20 cellular contexts compared by ENCODE assay signal in the genomic region with DNA sequence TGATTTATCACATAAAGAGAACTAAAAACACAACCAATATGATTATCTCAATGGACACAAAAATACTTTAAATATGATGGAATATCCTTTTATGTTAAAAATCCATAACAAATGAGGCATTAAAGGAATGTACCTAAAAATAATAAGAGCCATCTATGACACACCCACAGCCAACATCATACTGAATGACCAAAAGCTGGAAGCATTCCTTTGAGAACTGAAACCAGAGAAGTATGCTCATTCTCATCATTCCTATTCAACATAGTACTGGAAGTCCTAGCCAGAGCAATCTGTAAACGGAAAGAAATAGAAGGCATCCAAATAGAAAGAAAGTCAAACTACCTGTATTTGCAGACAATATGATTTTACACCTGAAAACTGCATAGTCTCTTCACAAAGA.
DNase-seq lines count a peak whose midpoint lies in the region; ATAC-seq, FAIRE-seq and TF ChIP-seq lines count a peak whose summit lies in the region.
"Had no signal": no experiment of that assay in that cellular context is flagged by ENCODE, and none has a peak within 500 bp of the region (broad histone marks: within the 10 kb centered on the region; RNA-seq: fewer than 3 reads in every experiment).

No MANE protein-coding gene starts in this region.

- H3K4me2 ChIP-seq in IMR-90 (ENCODE audit: low read depth, low read length) = no peak overlapping the region; the same call in 1 of the 2 replicates

- peak overlapping the region; percentile 59; the same call in 1 of the 2 replicates for H4K5ac ChIP-seq in IMR-90 (ENCODE audit: low read depth, low read length)

- H2BK15ac ChIP-seq in IMR-90 (ENCODE audit: low read depth, low read length) = no peak overlapping the region

- peak overlapping the region; percentile 75; the same call in 1 of the 2 replicates for H3K18ac ChIP-seq in IMR-90 (ENCODE audit: low read depth, low read length)

- H3K27me3 ChIP-seq in IMR-90 (ENCODE audit: control insufficient read depth, insufficient read depth, low read length) = no peaks in the 10 kb centered on the region

- H3K4ac ChIP-seq in IMR-90 (ENCODE audit: low read depth, low read length) = peak overlapping the region; percentile 47; the same call in 1 of the 2 replicates

- no peak overlapping the region for H3K56ac ChIP-seq in IMR-90 (ENCODE audit: extremely low read depth, insufficient read depth, low read length)

- peak overlapping the region; percentile 90; the same call in 1 of the 2 replicates for H2BK20ac ChIP-seq in IMR-90 (ENCODE audit: low read depth, low read length)

- H3K36me3 ChIP-seq in IMR-90 (ENCODE audit: control insufficient read depth, insufficient read depth, low read length) = no peaks in the 10 kb centered on the region

- no peak overlapping the region for H2AK9ac ChIP-seq in IMR-90 (replicated peaks; ENCODE audit: low read depth, low read length, poor library complexity)

- H3K9me1 ChIP-seq in IMR-90 (ENCODE audit: insufficient read depth, low read length) = no peaks in the 10 kb centered on the region

- in situ Hi-C loops in IMR-90 (cut with MboI; ENCODE audit: low sequenced_read_pairs) = no loop called here

- no peak for TF ChIP-seq CTCF in IMR-90 (conservative IDR thresholded peaks at IDR 0.05; ENCODE audit: low read depth, low read length)
- TF ChIP-seq CTCF in choroid plexus epithelial cell (conservative IDR thresholded peaks at IDR 0.05; ENCODE audit: low read depth, low read length) = no peak

- no peak overlapping the region for H2AFZ ChIP-seq in IMR-90 (replicated peaks; ENCODE audit: low read length, poor library complexity)

- H2BK5ac ChIP-seq in IMR-90 (ENCODE audit: low read depth, low read length, poor library complexity, severe bottlenecking) = peak overlapping the region; percentile 97

- no CpG with 5 or more reads among the region's 1 CpG for WGBS in IMR-90 (ENCODE audit: extremely low coverage in 2 of 2, insufficient read length in 1 of 2), 2 experiments

- H3K14ac ChIP-seq in IMR-90 (replicated peaks; ENCODE audit: low read depth, low read length) = peak overlapping the region; percentile 45; the same call in 1 of the 2 replicates

- H4K20me1 ChIP-seq in IMR-90 (ENCODE audit: insufficient read depth, low read length) = no peaks in the 10 kb centered on the region

- H3K4me1 ChIP-seq in IMR-90 (ENCODE audit: control insufficient read depth, insufficient read depth, low read length) = peaks cover 6% of the 10 kb centered on the region; the same call in 1 of the 2 replicates

- H4K8ac ChIP-seq in IMR-90 (ENCODE audit: low read depth in 2 of 2, low read length in 2 of 2) = peak overlapping the region in 1 of 2 experiments; percentile 53; a peak in 1 of 4 replicates

- no peaks in the 10 kb centered on the region for H3K79me1 ChIP-seq in IMR-90 (ENCODE audit: low read depth in 1 of 2, low read length in 2 of 2)

- peak overlapping the region; percentile 84 for H2BK120ac ChIP-seq in IMR-90 (ENCODE audit: low read depth, low read length)

- peak; percentile 85 for DNase-seq in EH (ENCODE audit: low read depth)
- DNase-seq in IMR-90 = peak; percentile 70
- peak; percentile 74 for DNase-seq in choroid plexus epithelial cell (ENCODE audit: low read depth)
- no peak for DNase-seq in frontal cortex (ENCODE audit: low spot score in 2 of 2)
- DNase-seq in NOMO-1 (lab: John Stamatoyannopoulos, UW; ENCODE audit: unreplicated experiment in 2 of 2) = no peak
- DNase-seq in HK-2 (ENCODE audit: unreplicated experiment) = no peak
- DNase-seq in NCI-H1092 (lab: John Stamatoyannopoulos, UW) = no peak
- DNase-seq in stimulated activated CD4-positive, alpha-beta T cell treated with anti-CD3 and anti-CD28 coated beads, Interleukin-2, amount 100 ng/mL, for 24 hours = no peak
- DNase-seq: Calu3, DMS79, GDM1, Karpas-422, NCI-H1105 treated with DMSO at 0.1 percent for 48 hours, NCI-H1694 treated with DMSO at 0.1 percent for 48 hours, NCI-H2107, NCI-H69, SHP77 treated with DMSO at 0.1 percent for 48 hours had no signal

- H3K4me3 ChIP-seq in IMR-90 (ENCODE audit: insufficient read depth, low read depth, low read length) = no peak overlapping the region
- H3K4me3 ChIP-seq in choroid plexus epithelial cell (ENCODE audit: low read depth, low read length) = no peak overlapping the region

- POLR2A ChIA-PET in IMR-90 (lab: Charles Lee; ENCODE audit: unreplicated experiment) = no interaction called here

- peaks cover 8% of the 10 kb centered on the region for H3K9me3 ChIP-seq in IMR-90 (ENCODE audit: control insufficient read depth, insufficient read depth, low read length)

- peak; percentile 90 for ATAC-seq in IMR-90 (ENCODE audit: low read depth)

- no TSS peak for BruUV-seq in IMR-90 (replicated peaks; lab: Mats Ljungman, UMichigan)

- no peak for TF ChIP-seq POLR2A in IMR-90 (IDR thresholded peaks at IDR 0.05; ENCODE audit: low read depth, low read length)

- H3K27ac ChIP-seq in IMR-90 (ENCODE audit: insufficient read depth, low read length) = no peak overlapping the region

- CTCF ChIA-PET in IMR-90 (lab: Yijun Ruan, JAX) = no interaction called here

- TF ChIP-seq RAD21 in IMR-90 (IDR thresholded peaks at IDR 0.05; ENCODE audit: low read length) = no peak

- dilution Hi-C loops in IMR-90 (cut with HindIII; ENCODE audit: low sequenced_read_pairs, unreplicated experiment) = no loop called here

- no peak overlapping the region for H4K91ac ChIP-seq in IMR-90 (ENCODE audit: insufficient read depth, low read depth, low read length)

- intact Hi-C loops in IMR-90 (cut with micrococcal nuclease) = loop anchor here (5.0 to 10.0 kb wide), 2 partner anchors 124 to 466 kb away; no protein-coding TSS in a partner anchor

- no peak overlapping the region for H3K9ac ChIP-seq in IMR-90 (ENCODE audit: low read depth, low read length)

- H3K23ac ChIP-seq in IMR-90 (ENCODE audit: low read depth, low read length) = no peak overlapping the region; the same call in 1 of the 2 replicates

- no peak overlapping the region for H2AK5ac ChIP-seq in IMR-90 (ENCODE audit: low read depth, low read length)

- FAIRE-seq in frontal cortex (lab: Jason Lieb, UNC) = peak; percentile 39
- FAIRE-seq: GM12891, GM18507, H1 had no signal

TF ChIP-seq in IMR-90, 13 proteins besides CTCF, POLR2A, EP300 and RAD21:
- TF ChIP-seq CEBPB (IDR thresholded peaks at IDR 0.05; ENCODE audit: low read depth, low read length) (no peak), MXI1 (IDR thresholded peaks at IDR 0.05; ENCODE audit: borderline replicate concordance, low read depth, low read length) (no peak), RCOR1 (IDR thresholded peaks at IDR 0.05; ENCODE audit: insufficient replicate concordance, low read length) (no peak), NFE2L2 (IDR thresholded peaks at IDR 0.05; ENCODE audit: low read depth, low read length) (no peak), BHLHE40 (IDR thresholded peaks at IDR 0.05; ENCODE audit: low read depth, low read length) (no peak), SMC3 (IDR thresholded peaks at IDR 0.05; ENCODE audit: low read depth, low read length) (no peak), MAFK (IDR thresholded peaks at IDR 0.05; ENCODE audit: low read depth, low read length) (no peak), MAZ (IDR thresholded peaks at IDR 0.05; ENCODE audit: borderline replicate concordance, low read depth, low read length) (no peak), FOS (IDR thresholded peaks at IDR 0.05; ENCODE audit: low read depth, low read length) (no peak), RFX5 (IDR thresholded peaks at IDR 0.05; ENCODE audit: low read depth, low read length) (no peak), CHD1 (IDR thresholded peaks at IDR 0.05; ENCODE audit: low read depth, low read length) (no peak)
- TF ChIP-seq, protein P1, sequence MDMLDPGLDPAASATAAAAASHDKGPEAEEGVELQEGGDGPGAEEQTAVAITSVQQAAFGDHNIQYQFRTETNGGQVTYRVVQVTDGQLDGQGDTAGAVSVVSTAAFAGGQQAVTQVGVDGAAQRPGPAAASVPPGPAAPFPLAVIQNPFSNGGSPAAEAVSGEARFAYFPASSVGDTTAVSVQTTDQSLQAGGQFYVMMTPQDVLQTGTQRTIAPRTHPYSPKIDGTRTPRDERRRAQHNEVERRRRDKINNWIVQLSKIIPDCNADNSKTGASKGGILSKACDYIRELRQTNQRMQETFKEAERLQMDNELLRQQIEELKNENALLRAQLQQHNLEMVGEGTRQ (IDR thresholded peaks at IDR 0.05; ENCODE audit: low read depth, low read length) = no peak
- TF ChIP-seq, protein P2, sequence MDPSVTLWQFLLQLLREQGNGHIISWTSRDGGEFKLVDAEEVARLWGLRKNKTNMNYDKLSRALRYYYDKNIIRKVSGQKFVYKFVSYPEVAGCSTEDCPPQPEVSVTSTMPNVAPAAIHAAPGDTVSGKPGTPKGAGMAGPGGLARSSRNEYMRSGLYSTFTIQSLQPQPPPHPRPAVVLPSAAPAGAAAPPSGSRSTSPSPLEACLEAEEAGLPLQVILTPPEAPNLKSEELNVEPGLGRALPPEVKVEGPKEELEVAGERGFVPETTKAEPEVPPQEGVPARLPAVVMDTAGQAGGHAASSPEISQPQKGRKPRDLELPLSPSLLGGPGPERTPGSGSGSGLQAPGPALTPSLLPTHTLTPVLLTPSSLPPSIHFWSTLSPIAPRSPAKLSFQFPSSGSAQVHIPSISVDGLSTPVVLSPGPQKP (IDR thresholded peaks at IDR 0.05; ENCODE audit: borderline replicate concordance, low read depth, low read length) = no peak

Comparison
In these comparisons a context has a peak if more than half of its experiments do, and no peak if none do; other contexts are left out.
1. DNase-seq: peak in EH (single experiment), IMR-90 (single experiment) and choroid plexus epithelial cell (single experiment); none in frontal cortex (0 of 2), NOMO-1 (0 of 2), HK-2 (single experiment), NCI-H1092 (single experiment) and stimulated activated CD4-positive, alpha-beta T cell treated with anti-CD3 and anti-CD28 coated beads, Interleukin-2, amount 100 ng/mL, for 24 hours (0 of 2).